ENCODE assay signal across 10 cellular contexts in the genomic region with DNA sequence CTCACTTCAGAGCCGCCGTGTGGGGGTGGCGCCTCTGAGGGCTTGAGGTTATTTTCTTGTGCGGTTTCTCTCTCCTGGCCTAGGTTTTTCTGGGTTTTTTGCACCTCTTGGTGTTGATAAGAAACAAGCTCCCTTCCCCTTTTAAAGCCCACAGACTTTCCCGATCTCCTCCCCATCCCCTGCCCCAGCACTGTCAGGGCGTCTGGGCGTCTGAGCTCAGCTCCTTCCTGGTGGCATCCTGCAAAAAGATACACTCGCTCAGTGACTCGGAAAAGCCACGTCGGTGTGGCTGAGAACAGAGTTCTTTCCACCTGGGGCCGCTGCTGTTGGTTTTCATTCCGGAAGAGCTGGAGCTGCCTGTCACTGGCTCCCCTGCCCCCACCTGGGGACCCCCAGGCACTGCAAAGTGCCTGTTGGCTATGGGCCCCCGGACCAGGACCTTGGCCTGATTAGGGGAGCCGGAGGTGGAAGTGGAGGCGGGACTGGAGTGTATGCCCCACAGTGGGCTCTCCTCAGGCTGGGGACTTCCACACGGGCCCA. TPM values are rescaled to one million over a fixed set of nuclear protein-coding genes. Genes with fewer than 3 reads are reported as not detected.
DNase-seq lines count a peak whose midpoint lies in the region; ATAC-seq, FAIRE-seq and TF ChIP-seq lines count a peak whose summit lies in the region.
"Had no signal": no experiment of that assay in that cellular context is flagged by ENCODE, and none has a peak within 500 bp of the region (broad histone marks: within the 10 kb centered on the region; RNA-seq: fewer than 3 reads in every experiment).

No MANE protein-coding gene starts in this region.

- ATAC-seq in pancreas, result no peak
- ATAC-seq in GM18517 (IDR thresholded peaks at IDR 0.05; ENCODE audit: unreplicated experiment), result no peak

- H3K79me2 ChIP-seq in OCI-LY3 (ENCODE audit: low read length), result no peaks in the 10 kb centered on the region

- no peaks in the 10 kb centered on the region for H4K20me1 ChIP-seq in OCI-LY3 (ENCODE audit: insufficient read depth, low read length)

- H3K4me3 Mint-ChIP-seq in CD8-positive, alpha-beta memory T cell, result peak overlapping the region; percentile 18 to 86 (median 76)

- peaks cover 2 to 6% of the 10 kb centered on the region in 2 donors for H3K27me3 Mint-ChIP-seq in CD8-positive, alpha-beta memory T cell

- WGBS in pancreas, 2 donors, result 75% methylated on average over 17 of the region's 17 CpGs

- no peak overlapping the region; the same call in 1 of the 2 replicates for H2AFZ ChIP-seq in OCI-LY3 (ENCODE audit: low read depth, low read length)

- TF ChIP-seq CTCF in OCI-LY3 (IDR thresholded peaks at IDR 0.05; ENCODE audit: low read depth, low read length) (no peak), colonic mucosa (IDR thresholded peaks at IDR 0.05) (no peak), pancreas (IDR thresholded peaks at IDR 0.05) (no peak)

- H3K27me3 ChIP-seq in CD8-positive, alpha-beta memory T cell (ENCODE audit: insufficient read depth, low read length, poor library complexity, severe bottlenecking), result no peaks in the 10 kb centered on the region
- peaks cover 21% of the 10 kb centered on the region for H3K27me3 ChIP-seq in OCI-LY3 (ENCODE audit: low read depth, low read length)
- no peaks in the 10 kb centered on the region for H3K27me3 ChIP-seq in colonic mucosa
- H3K27me3 ChIP-seq in pancreas, result no peaks in the 10 kb centered on the region

- H3K9me3 Mint-ChIP-seq in CD8-positive, alpha-beta memory T cell, result peaks cover 0 to 2% (median 0%) of the 10 kb centered on the region in 5 donors

- POLR2A ChIA-PET in CD8-positive, alpha-beta memory T cell (lab: Charles Lee), result no interaction called here

- peaks cover 7 to 23% (median 9%) of the 10 kb centered on the region in 3 donors for H3K4me1 Mint-ChIP-seq in CD8-positive, alpha-beta memory T cell

- no peaks in the 10 kb centered on the region for H3K36me3 Mint-ChIP-seq in CD8-positive, alpha-beta memory T cell

- CTCF ChIA-PET in CD8-positive, alpha-beta memory T cell (lab: Charles Lee), result interaction anchor here (3.1 kb wide), 1 partner anchor 26 kb away, joined by 7 read pairs; no protein-coding TSS in a partner anchor

- H3K4me2 ChIP-seq in OCI-LY3 (ENCODE audit: low read length), result peak overlapping the region; percentile 98

- H3K27ac ChIP-seq in CD8-positive, alpha-beta memory T cell (ENCODE audit: low read depth, low read length), result no peak overlapping the region
- H3K27ac ChIP-seq in OCI-LY3 (ENCODE audit: low read length) (peak overlapping the region; percentile 59), colonic mucosa (no peak overlapping the region), pancreas (peak overlapping the region; percentile 31 to 65 (median 56))
- H3K27ac ChIP-seq: neutrophil had no signal

- H3K4me3 ChIP-seq in CD8-positive, alpha-beta memory T cell (ENCODE audit: low read length), result no peak overlapping the region
- H3K4me3 ChIP-seq in OCI-LY3 (ENCODE audit: low read length), result peak overlapping the region; percentile 79
- H3K4me3 ChIP-seq in colonic mucosa, result no peak overlapping the region
- H3K4me3 ChIP-seq in pancreas, result no peak overlapping the region

- DNase-seq in CD8-positive, alpha-beta memory T cell, result no peak
- no peak for DNase-seq in colonic mucosa
- no peak for DNase-seq in pancreas
- DNase-seq in NCI-H1105 treated with DMSO at 0.1 percent for 48 hours (lab: John Stamatoyannopoulos, UW), result no peak
- DNase-seq in HUDEP-2 (lab: John Stamatoyannopoulos, UW; ENCODE audit: unreplicated experiment in 76 of 76), result no peak
- DNase-seq in NCI-H2107 (lab: John Stamatoyannopoulos, UW), result no peak
- DNase-seq: NCI-H69 had no signal

- H3K9me3 ChIP-seq in CD8-positive, alpha-beta memory T cell (ENCODE audit: low read length), result no peaks in the 10 kb centered on the region
- no peaks in the 10 kb centered on the region for H3K9me3 ChIP-seq in OCI-LY3 (ENCODE audit: insufficient read depth, low read length)
- no peaks in the 10 kb centered on the region for H3K9me3 ChIP-seq in colonic mucosa
- no peaks in the 10 kb centered on the region for H3K9me3 ChIP-seq in pancreas
- H3K9me3 ChIP-seq: neutrophil had no signal

- peak overlapping the region; percentile 74 for H3K9ac ChIP-seq in OCI-LY3 (ENCODE audit: low read length)
- H3K9ac ChIP-seq in colonic mucosa (ENCODE audit: low read depth in 2 of 2, low read length in 2 of 2), result peak overlapping the region; percentile 4 to 27

- H3K27ac Mint-ChIP-seq in CD8-positive, alpha-beta memory T cell, result peak overlapping the region in 5 of 8 donors; percentile 59 to 89 (median 75)

- no peaks in the 10 kb centered on the region for H3K36me3 ChIP-seq in CD8-positive, alpha-beta memory T cell (ENCODE audit: insufficient read depth, low read length)
- H3K36me3 ChIP-seq in OCI-LY3 (replicated peaks; ENCODE audit: low read depth, low read length) (no peaks in the 10 kb centered on the region), colonic mucosa (no peaks in the 10 kb centered on the region), pancreas (no peaks in the 10 kb centered on the region)
- H3K36me3 ChIP-seq: neutrophil had no signal

- FAIRE-seq in pancreas (lab: Jason Lieb, UNC), result no peak

- intact Hi-C loops in colonic mucosa (cut with DNase I) (no loop called here), pancreas (cut with DNase I) (no loop called here)

- peaks cover 11% of the 10 kb centered on the region for H3K4me1 ChIP-seq in CD8-positive, alpha-beta memory T cell (ENCODE audit: insufficient read depth, low read length)
- H3K4me1 ChIP-seq in OCI-LY3 (ENCODE audit: low read length), result peaks cover 24% of the 10 kb centered on the region
- peaks cover 15% of the 10 kb centered on the region for H3K4me1 ChIP-seq in colonic mucosa
- H3K4me1 ChIP-seq in pancreas, result peaks cover 0 to 5% (median 0%) of the 10 kb centered on the region in 3 donors

RNA-seq across cellular contexts. Expression of a gene that starts 14.5 kb away (rescaled TPM):
- 1 to 10 TPM; 5.3 to 8.8 TPM for total RNA-seq in CD8-positive, alpha-beta memory T cell
- polyA plus RNA-seq in CD8-positive, alpha-beta memory T cell, result 6.6 TPM
- total RNA-seq in colonic mucosa (10 to 100 TPM; 14.7 to 22.7 TPM), pancreas (10 to 100 TPM in 3 of 6 donors, 1 to 10 TPM in 3; 4.7 to 13.2 (median 8.6) TPM)
- 10 to 100 TPM; 11.6 to 16.4 TPM for polyA plus RNA-seq in pancreas

RNA-seq across cellular contexts. Expression of a gene that starts 57.8 kb away (rescaled TPM):
- total RNA-seq in CD8-positive, alpha-beta memory T cell, result 10 to 100 TPM; 31.2 to 32.7 TPM
- polyA plus RNA-seq in CD8-positive, alpha-beta memory T cell, result 45.1 TPM
- total RNA-seq in colonic mucosa, result 10 to 100 TPM; 29.1 to 43.5 TPM
- total RNA-seq in pancreas, result 10 to 100 TPM in 4 of 6 donors, 1 to 10 TPM in 2; 9.5 to 15.1 (median 12.4) TPM
- polyA plus RNA-seq in pancreas, result 10 to 100 TPM; 22.4 to 30.8 TPM

Comparison
In these comparisons a context has a peak if more than half of its experiments do, and no peak if none do; other contexts are left out.
1. H3K27ac ChIP-seq: peak in OCI-LY3 (single experiment) and pancreas (4 of 4); none in CD8-positive, alpha-beta memory T cell (single experiment) and colonic mucosa (single experiment).